24 cellular contexts compared by ENCODE assay signal in the genomic region with DNA sequence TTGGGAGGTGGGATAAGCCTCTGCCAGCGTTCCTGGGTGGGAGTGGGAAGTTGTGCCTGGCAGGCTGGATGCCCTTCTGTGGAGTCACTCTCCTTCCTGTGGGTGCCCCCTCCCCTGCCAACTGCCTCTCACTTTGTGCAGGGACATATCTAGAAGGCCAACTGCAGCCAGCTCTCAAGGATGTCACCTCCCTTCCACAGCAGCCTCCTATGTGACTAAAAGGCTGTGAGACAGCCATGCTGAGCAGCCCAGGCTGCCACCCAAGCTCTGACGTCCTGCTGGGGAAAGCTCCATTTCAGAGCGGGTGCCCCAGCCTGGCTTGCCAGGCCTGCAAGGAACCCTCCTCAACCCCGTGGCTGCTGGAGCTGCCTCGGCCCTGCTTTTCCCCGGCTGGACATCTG. TPM values are rescaled to one million over a fixed set of nuclear protein-coding genes. Genes with fewer than 3 reads are reported as not detected.
DNase-seq lines count a peak whose midpoint lies in the region; ATAC-seq and TF ChIP-seq lines count a peak whose summit lies in the region.
"Had no signal": no experiment of that assay in that cellular context is flagged by ENCODE, and none has a peak within 500 bp of the region (broad histone marks: within the 10 kb centered on the region; RNA-seq: fewer than 3 reads in every experiment).

No MANE protein-coding gene starts in this region.

- H3K27me3 Mint-ChIP-seq in activated T-helper 17 cell treated with anti-CD3 and anti-CD28 coated beads, Interleukin-2, amount 50 U/mL, for 72 hours: peaks cover 21% of the 10 kb centered on the region

- no peaks in the 10 kb centered on the region for H3K9me3 Mint-ChIP-seq in activated T-helper 17 cell treated with anti-CD3 and anti-CD28 coated beads, Interleukin-2, amount 50 U/mL, for 72 hours
- H3K9me3 Mint-ChIP-seq: activated T-cell treated with anti-CD3 and anti-CD28 coated beads, Interleukin-2, amount 50 U/mL, for 72 hours; CD4-positive, alpha-beta T cell; natural killer cell had no signal

- DNase-seq in NCI-H2029 (lab: John Stamatoyannopoulos, UW): peak; percentile 48
- DNase-seq in NCI-H2029 treated with DMSO at 0.1 percent for 48 hours (lab: John Stamatoyannopoulos, UW): no peak
- peak; percentile 69 for DNase-seq in posterior vena cava (ENCODE audit: low spot score)
- no peak for DNase-seq in stomach
- DNase-seq in activated CD4-positive, CD25-positive, alpha-beta regulatory T cell (lab: John Stamatoyannopoulos, UW): no peak
- DNase-seq: activated CD4-positive, CD25-positive, alpha-beta regulatory T cell treated with anti-CD3 and anti-CD28 coated beads, Interleukin-2, amount 50 U/mL, for 72 hours; CD4-positive, alpha-beta T cell; natural killer cell; NCI-H1048; NCI-H2081; OCI-M1; stimulated activated CD4-positive, alpha-beta T cell treated with anti-CD3 and anti-CD28 coated beads, Interleukin-4, amount 100 ng/mL, for 1 hour had no signal

- intact Hi-C loops in posterior vena cava (cut with DNase I) (no loop called here), stomach (cut with DNase I; ENCODE audit: low total_unique reads) (no loop called here)

- H3K27ac ChIP-seq in HEK293 (ENCODE audit: extremely low read depth, low read depth, low read length) (no peak overlapping the region; the same call in 1 of the 2 replicates), stomach (no peak overlapping the region)
- H3K27ac ChIP-seq: brain microvascular endothelial cell, SJSA1 had no signal

- H3K4me3 ChIP-seq in HEK293 (ENCODE audit: low read depth, low read length): no peak overlapping the region
- H3K4me3 ChIP-seq in stomach: no peak overlapping the region
- H3K4me3 ChIP-seq: SJSA1, skin epidermis had no signal

- H3K9me3 ChIP-seq in HEK293 (ENCODE audit: control insufficient read depth, insufficient read depth, low read depth, low read length) (no peaks in the 10 kb centered on the region), stomach (no peaks in the 10 kb centered on the region)
- H3K9me3 ChIP-seq: SJSA1 had no signal

- peak overlapping the region; percentile 46 for H3K27ac Mint-ChIP-seq in activated T-helper 17 cell treated with anti-CD3 and anti-CD28 coated beads, Interleukin-2, amount 50 U/mL, for 72 hours
- H3K27ac Mint-ChIP-seq: activated T-cell treated with anti-CD3 and anti-CD28 coated beads, Interleukin-2, amount 50 U/mL, for 72 hours; CD4-positive, alpha-beta T cell; natural killer cell; progenitor cell of endocrine pancreas had no signal

- ATAC-seq in activated T-helper 17 cell treated with anti-CD3 and anti-CD28 coated beads, Interleukin-2, amount 50 U/mL, for 72 hours (replicated peaks): no peak
- ATAC-seq in HG02610 (IDR thresholded peaks at IDR 0.05; ENCODE audit: unreplicated experiment): no peak
- ATAC-seq: natural killer cell had no signal

- POLR2A ChIA-PET in HEK293 (lab: Yijun Ruan, JAX): interaction anchor here (0.6 to 1.4 kb wide), 2 partner anchors 19 to 63 kb away, joined by 3 to 4 read pairs; a partner anchor contains a TSS

- H3K4me1 Mint-ChIP-seq in activated T-helper 17 cell treated with anti-CD3 and anti-CD28 coated beads, Interleukin-2, amount 50 U/mL, for 72 hours: peaks cover 5% of the 10 kb centered on the region
- H3K4me1 Mint-ChIP-seq: natural killer cell had no signal

- CTCF ChIA-PET in HEK293 (lab: Yijun Ruan, JAX): interaction anchor here (0.7 to 6.9 kb wide), 3 partner anchors 14 to 64 kb away, joined by 3 to 39 read pairs (median 17); no protein-coding TSS in a partner anchor

- 71 to 89% (median 87%) methylated on average over 5 to 6 of the region's 6 CpGs for WGBS in stomach, 5 donors

- no peaks in the 10 kb centered on the region for H3K36me3 Mint-ChIP-seq in activated T-helper 17 cell treated with anti-CD3 and anti-CD28 coated beads, Interleukin-2, amount 50 U/mL, for 72 hours (ENCODE audit: low read depth)
- H3K36me3 Mint-ChIP-seq: natural killer cell had no signal

- H3K36me3 ChIP-seq in HEK293 (ENCODE audit: control insufficient read depth in 2 of 2, insufficient read depth in 1 of 2, low read length in 2 of 2): no peaks in the 10 kb centered on the region
- no peaks in the 10 kb centered on the region for H3K36me3 ChIP-seq in stomach
- H3K36me3 ChIP-seq: brain microvascular endothelial cell, SJSA1 had no signal

- H3K4me1 ChIP-seq in HEK293 (ENCODE audit: control insufficient read depth, insufficient read depth, low read length) (peaks cover 9% of the 10 kb centered on the region), stomach (peaks cover 0 to 15% (median 6%) of the 10 kb centered on the region in 4 donors)
- H3K4me1 ChIP-seq: SJSA1 had no signal

- TF ChIP-seq CTCF in HEK293 (tag by site-specific recombination; IDR thresholded peaks at IDR 0.05) (no peak), stomach (IDR thresholded peaks at IDR 0.05) (no peak)

- H3K4me3 Mint-ChIP-seq in activated T-helper 17 cell treated with anti-CD3 and anti-CD28 coated beads, Interleukin-2, amount 50 U/mL, for 72 hours: no peak overlapping the region
- H3K4me3 Mint-ChIP-seq: CD4-positive, alpha-beta T cell; natural killer cell had no signal

- TF ChIP-seq EP300 in stomach (IDR thresholded peaks at IDR 0.05): no peak

- TF ChIP-seq POLR2A in stomach (IDR thresholded peaks at IDR 0.05): no peak

- H3K27me3 ChIP-seq in stomach: peaks cover 0 to 26% (median 0%) of the 10 kb centered on the region in 3 donors
- H3K27me3 ChIP-seq: SJSA1 had no signal

TF ChIP-seq in HEK293, 187 proteins besides CTCF, POLR2A, EP300 and RAD21:
- TF ChIP-seq ZFHX2 (tag by site-specific recombination; conservative IDR thresholded peaks at IDR 0.05): 0 out of 2 replicates have a peak, but pooled peaks have one; percentile 19
- TF ChIP-seq ZNF626 (tag by site-specific recombination; IDR thresholded peaks at IDR 0.05): no peak

RNA-seq across cellular contexts. Expression of a gene that starts 19.6 kb away (rescaled TPM):
- total RNA-seq in activated T-helper 17 cell treated with anti-CD3 and anti-CD28 coated beads, Interleukin-2, amount 50 U/mL, for 72 hours: not detected
- total RNA-seq in posterior vena cava (not detected), stomach (10 to 100 TPM in 4 of 5 donors, not detected in 1; 30.0 to 63.0 (median 36.4) TPM)
- 10 to 100 TPM in 1 of 3 donors, 1 to 10 TPM in 2; 7.9 to 13.3 (median 9.2) TPM for polyA plus RNA-seq in stomach
- total RNA-seq: activated CD8-positive, alpha-beta memory T cell treated with anti-CD3 and anti-CD28 coated beads for 36 hours; activated T-cell treated with anti-CD3 and anti-CD28 coated beads, Interleukin-2, amount 50 U/mL, for 72 hours; CD4-positive, alpha-beta T cell; kidney epithelial cell; natural killer cell; SJSA1; T-helper 2 cell treated with Interferon-gamma antibody and Interleukin-4, amounts not matched to agents 100 ng/mL and 5 ng/mL, for 36 hours had no signal

RNA-seq across cellular contexts. Expression of a gene that starts 40.4 kb away (rescaled TPM):
- not detected for total RNA-seq in activated T-helper 17 cell treated with anti-CD3 and anti-CD28 coated beads, Interleukin-2, amount 50 U/mL, for 72 hours
- 1 to 10 TPM; 3.2 to 9.2 TPM for total RNA-seq in posterior vena cava
- total RNA-seq in stomach: 10 to 100 TPM in 1 of 5 donors, 1 to 10 TPM in 2, under 1 TPM in 1, not detected in 1; 0.89 to 14.0 (median 4.6) TPM
- polyA plus RNA-seq in stomach: 1 to 10 TPM; 3.4 to 8.2 (median 6.2) TPM
- total RNA-seq: activated CD8-positive, alpha-beta memory T cell treated with anti-CD3 and anti-CD28 coated beads for 36 hours; activated T-cell treated with anti-CD3 and anti-CD28 coated beads, Interleukin-2, amount 50 U/mL, for 72 hours; endothelial cell of umbilical vein; progenitor cell of endocrine pancreas; T-helper 2 cell treated with Interferon-gamma antibody and Interleukin-4, amounts not matched to agents 100 ng/mL and 5 ng/mL, for 36 hours had no signal

Comparison
In these comparisons a context has a peak if more than half of its experiments do, and no peak if none do; other contexts are left out.
1. DNase-seq: peak in NCI-H2029 (single experiment) and posterior vena cava (single experiment); none in NCI-H2029 treated with DMSO at 0.1 percent for 48 hours (single experiment), stomach (single experiment) and activated CD4-positive, CD25-positive, alpha-beta regulatory T cell (0 of 4).